Comparison of ENCODE assay signal across 21 cellular contexts in genomic region chr3:70996082-70996481, GRCh38.
"Had no signal": no experiment of that assay in that cellular context is flagged by ENCODE, and none has a peak within 500 bp of the region (broad histone marks: within the 10 kb centered on the region; RNA-seq: fewer than 3 reads in every experiment).

No MANE protein-coding gene starts in this region.

- ATAC-seq: activated T-cell treated with anti-CD3 and anti-CD28 coated beads, Interleukin-2, amount 50 U/mL, for 4 hours; gastrocnemius medialis; left ventricle myocardium superior; sciatic nerve; stimulated activated naive CD8-positive, alpha-beta T cell treated with anti-CD3 and anti-CD28 coated beads, Interleukin-15, Interleukin-2, amounts not matched to agents 100 U/mL and 50 U/mL, for 24 hours had no signal

- H3K4me3 ChIP-seq: coronary artery, esophagus squamous epithelium, gastrocnemius medialis, neural progenitor cell, smooth muscle cell, upper lobe of left lung had no signal

- H3K36me3 ChIP-seq: gastrocnemius medialis, neural progenitor cell had no signal

- H3K9me3 Mint-ChIP-seq: activated T-cell treated with anti-CD3 and anti-CD28 coated beads, Interleukin-2, amount 50 U/mL, for 4 hours; endodermal cell; neural progenitor cell had no signal

- DNase-seq: activated CD4-positive, alpha-beta T cell treated with anti-CD3 and anti-CD28 coated beads, Interleukin-2, amount 10 ng/mL, durations not matched to agents 7 days and 5 days; activated naive CD4-positive, alpha-beta T cell treated with anti-CD3 and anti-CD28 coated beads, Interleukin-2, amount 10 ng/mL, durations not matched to agents 7 days and 5 days; activated T-cell treated with anti-CD3 and anti-CD28 coated beads, Interleukin-2, amount 50 U/mL, for 4 hours; central memory CD4-positive, alpha-beta T cell; endodermal cell; esophagus squamous epithelium; gastrocnemius medialis; head of caudate nucleus; hypothalamus; left ventricle myocardium superior; mammary epithelial cell; midbrain; posterior cingulate gyrus; SK-N-SH; stimulated activated CD4-positive, alpha-beta T cell treated with anti-CD3 and anti-CD28 coated beads, Interleukin-15, amount 100 ng/mL, for 24 hours; stimulated activated naive CD8-positive, alpha-beta T cell treated with anti-CD3 and anti-CD28 coated beads, Interleukin-15, Interleukin-2, amounts not matched to agents 100 U/mL and 50 U/mL, for 24 hours; upper lobe of left lung had no signal

- H3K4me1 ChIP-seq: neural progenitor cell had no signal

- H2AFZ ChIP-seq: neural progenitor cell had no signal

- H3K27me3 Mint-ChIP-seq: activated CD4-positive, alpha-beta T cell treated with anti-CD3 and anti-CD28 coated beads, Interleukin-2, amount 10 ng/mL, durations not matched to agents 7 days and 5 days; activated naive CD4-positive, alpha-beta T cell treated with anti-CD3 and anti-CD28 coated beads, Interleukin-2, amount 10 ng/mL, durations not matched to agents 7 days and 5 days had no signal

- H3K9me3 ChIP-seq: esophagus squamous epithelium, gastrocnemius medialis, SK-N-SH, upper lobe of left lung had no signal

- H3K9ac ChIP-seq: neural progenitor cell, SK-N-SH had no signal

- H3K27ac ChIP-seq: coronary artery, esophagus squamous epithelium, gastrocnemius medialis, neural progenitor cell, upper lobe of left lung had no signal

- H3K27ac Mint-ChIP-seq: activated CD4-positive, alpha-beta T cell treated with anti-CD3 and anti-CD28 coated beads, Interleukin-2, amount 10 ng/mL, durations not matched to agents 7 days and 5 days; endodermal cell; neural progenitor cell had no signal

- H3K4me3 Mint-ChIP-seq: activated CD4-positive, alpha-beta T cell treated with anti-CD3 and anti-CD28 coated beads, Interleukin-2, amount 10 ng/mL, durations not matched to agents 7 days and 5 days; activated naive CD4-positive, alpha-beta T cell treated with anti-CD3 and anti-CD28 coated beads, Interleukin-2, amount 10 ng/mL, durations not matched to agents 7 days and 5 days; activated T-cell treated with anti-CD3 and anti-CD28 coated beads, Interleukin-2, amount 50 U/mL, for 4 hours; endodermal cell; neural progenitor cell had no signal

- H3K4me2 ChIP-seq: neural progenitor cell, SK-N-SH, smooth muscle cell had no signal

- H3K27me3 ChIP-seq: esophagus squamous epithelium, gastrocnemius medialis, neural progenitor cell, upper lobe of left lung had no signal
